Comparison of ENCODE assay signal across 3 cellular contexts in genomic region chr16:61366006-61366405, GRCh38.
TF ChIP-seq lines count a peak whose summit lies in the region.

No MANE protein-coding gene starts in this region.

TF ChIP-seq in SK-N-SH, 30 proteins besides CTCF, POLR2A, EP300 and RAD21 (continued from another document):
- TF ChIP-seq REST (IDR thresholded peaks at IDR 0.05; ENCODE audit: low read depth, low read length) (no peak), NRF1 (IDR thresholded peaks at IDR 0.05; ENCODE audit: low read depth, low read length) (no peak), SMC3 (IDR thresholded peaks at IDR 0.05; ENCODE audit: low read depth, low read length) (no peak), TAF1 (IDR thresholded peaks at IDR 0.05; ENCODE audit: borderline replicate concordance, low read depth, low read length) (no peak), RFX5 (IDR thresholded peaks at IDR 0.05; ENCODE audit: low read length) (no peak), CHD2 (IDR thresholded peaks at IDR 0.05; ENCODE audit: low read length, partially characterized antibody) (no peak), FOSL2 (IDR thresholded peaks at IDR 0.05; ENCODE audit: borderline replicate concordance, low read depth) (no peak), IRF3 (IDR thresholded peaks at IDR 0.05; ENCODE audit: low read depth, low read length) (no peak)

TF ChIP-seq in SK-N-SH treated with all-trans-retinoic acid at 6 μM for 48 hours, 23 proteins besides CTCF, POLR2A, EP300 and RAD21 (continued from another document):
- TF ChIP-seq, protein P1, sequence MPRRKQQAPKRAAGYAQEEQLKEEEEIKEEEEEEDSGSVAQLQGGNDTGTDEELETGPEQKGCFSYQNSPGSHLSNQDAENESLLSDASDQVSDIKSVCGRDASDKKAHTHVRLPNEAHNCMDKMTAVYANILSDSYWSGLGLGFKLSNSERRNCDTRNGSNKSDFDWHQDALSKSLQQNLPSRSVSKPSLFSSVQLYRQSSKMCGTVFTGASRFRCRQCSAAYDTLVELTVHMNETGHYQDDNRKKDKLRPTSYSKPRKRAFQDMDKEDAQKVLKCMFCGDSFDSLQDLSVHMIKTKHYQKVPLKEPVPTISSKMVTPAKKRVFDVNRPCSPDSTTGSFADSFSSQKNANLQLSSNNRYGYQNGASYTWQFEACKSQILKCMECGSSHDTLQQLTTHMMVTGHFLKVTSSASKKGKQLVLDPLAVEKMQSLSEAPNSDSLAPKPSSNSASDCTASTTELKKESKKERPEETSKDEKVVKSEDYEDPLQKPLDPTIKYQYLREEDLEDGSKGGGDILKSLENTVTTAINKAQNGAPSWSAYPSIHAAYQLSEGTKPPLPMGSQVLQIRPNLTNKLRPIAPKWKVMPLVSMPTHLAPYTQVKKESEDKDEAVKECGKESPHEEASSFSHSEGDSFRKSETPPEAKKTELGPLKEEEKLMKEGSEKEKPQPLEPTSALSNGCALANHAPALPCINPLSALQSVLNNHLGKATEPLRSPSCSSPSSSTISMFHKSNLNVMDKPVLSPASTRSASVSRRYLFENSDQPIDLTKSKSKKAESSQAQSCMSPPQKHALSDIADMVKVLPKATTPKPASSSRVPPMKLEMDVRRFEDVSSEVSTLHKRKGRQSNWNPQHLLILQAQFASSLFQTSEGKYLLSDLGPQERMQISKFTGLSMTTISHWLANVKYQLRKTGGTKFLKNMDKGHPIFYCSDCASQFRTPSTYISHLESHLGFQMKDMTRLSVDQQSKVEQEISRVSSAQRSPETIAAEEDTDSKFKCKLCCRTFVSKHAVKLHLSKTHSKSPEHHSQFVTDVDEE (CRISPR knock-in tag; IDR thresholded peaks at IDR 0.05) = no peak
- no peak for TF ChIP-seq PPARA (CRISPR knock-in tag; IDR thresholded peaks at IDR 0.05; ENCODE audit: borderline replicate concordance)
- no peak for TF ChIP-seq OSR1 (CRISPR knock-in tag; IDR thresholded peaks at IDR 0.05)
- no peak for TF ChIP-seq CSDC2 (CRISPR knock-in tag; IDR thresholded peaks at IDR 0.05)
- no peak for TF ChIP-seq ZFP3 (CRISPR knock-in tag; IDR thresholded peaks at IDR 0.05)

TF ChIP-seq in WTC11, 78 proteins besides CTCF, POLR2A, EP300 and RAD21 (continued from another document):
- TF ChIP-seq ZNF425 (CRISPR knock-in tag; conservative IDR thresholded peaks at IDR 0.05) (no peak), ESRRA (CRISPR knock-in tag; IDR thresholded peaks at IDR 0.05; ENCODE audit: borderline replicate concordance) (no peak), ZBTB21 (CRISPR knock-in tag; IDR thresholded peaks at IDR 0.05; ENCODE audit: borderline replicate concordance) (no peak), CREM (CRISPR knock-in tag; IDR thresholded peaks at IDR 0.05) (no peak), GTF2I (CRISPR knock-in tag; conservative IDR thresholded peaks at IDR 0.05) (no peak), TEAD1 (CRISPR knock-in tag; IDR thresholded peaks at IDR 0.05) (no peak), SMAD4 (CRISPR knock-in tag; IDR thresholded peaks at IDR 0.05) (no peak), HMGA2 (CRISPR knock-in tag; IDR thresholded peaks at IDR 0.05) (no peak)
- TF ChIP-seq, protein P2, sequence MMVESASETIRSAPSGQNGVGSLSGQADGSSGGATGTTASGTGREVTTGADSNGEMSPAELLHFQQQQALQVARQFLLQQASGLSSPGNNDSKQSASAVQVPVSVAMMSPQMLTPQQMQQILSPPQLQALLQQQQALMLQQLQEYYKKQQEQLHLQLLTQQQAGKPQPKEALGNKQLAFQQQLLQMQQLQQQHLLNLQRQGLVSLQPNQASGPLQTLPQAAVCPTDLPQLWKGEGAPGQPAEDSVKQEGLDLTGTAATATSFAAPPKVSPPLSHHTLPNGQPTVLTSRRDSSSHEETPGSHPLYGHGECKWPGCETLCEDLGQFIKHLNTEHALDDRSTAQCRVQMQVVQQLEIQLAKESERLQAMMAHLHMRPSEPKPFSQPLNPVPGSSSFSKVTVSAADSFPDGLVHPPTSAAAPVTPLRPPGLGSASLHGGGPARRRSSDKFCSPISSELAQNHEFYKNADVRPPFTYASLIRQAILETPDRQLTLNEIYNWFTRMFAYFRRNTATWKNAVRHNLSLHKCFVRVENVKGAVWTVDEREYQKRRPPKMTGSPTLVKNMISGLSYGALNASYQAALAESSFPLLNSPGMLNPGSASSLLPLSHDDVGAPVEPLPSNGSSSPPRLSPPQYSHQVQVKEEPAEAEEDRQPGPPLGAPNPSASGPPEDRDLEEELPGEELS (CRISPR knock-in tag; IDR thresholded peaks at IDR 0.05) = no peak
TF ChIP-seq in WTC11: peak in this region for 0.
